8 cellular contexts compared by ENCODE assay signal in genomic region chr10:68333452-68333851, GRCh38. TPM values are rescaled to one million over a fixed set of nuclear protein-coding genes. Genes with fewer than 3 reads are reported as not detected.
DNase-seq lines count a peak whose midpoint lies in the region; ATAC-seq and TF ChIP-seq lines count a peak whose summit lies in the region.

No MANE protein-coding gene starts in this region.

- peak overlapping the region; percentile 99 for H3K27ac Mint-ChIP-seq in WTC11

- in situ Hi-C loops in HAP-1 (cut with MboI; ENCODE audit: low sequenced_read_pairs): no loop called here

- TF ChIP-seq CTCF in WTC11 (IDR thresholded peaks at IDR 0.05): no peak
- TF ChIP-seq CTCF in hepatocyte (IDR thresholded peaks at IDR 0.05; ENCODE audit: poor library complexity): no peak

- H3K27me3 ChIP-seq in HAP-1 (ENCODE audit: low read depth): no peaks in the 10 kb centered on the region
- H3K27me3 ChIP-seq in hepatocyte: no peaks in the 10 kb centered on the region

- H3K4me1 ChIP-seq in HAP-1 (peaks cover 34% of the 10 kb centered on the region), hepatocyte (ENCODE audit: insufficient read depth) (peaks cover 38% of the 10 kb centered on the region)

- H3K4me1 Mint-ChIP-seq in WTC11: peaks cover 49% of the 10 kb centered on the region

- H3K79me2 ChIP-seq in hepatocyte: peaks cover 68% of the 10 kb centered on the region

- H3K36me3 ChIP-seq in HAP-1 (replicated peaks) (peaks cover 37% of the 10 kb centered on the region), hepatocyte (replicated peaks; ENCODE audit: insufficient read depth, low read depth) (no peaks in the 10 kb centered on the region)

- H3K27ac ChIP-seq in hepatocyte (peak overlapping the region; percentile 100), skin epidermis (peak overlapping the region in 18 of 21 experiments; percentile 96 to 100 (median 99))

- no peaks in the 10 kb centered on the region for H3K9me3 Mint-ChIP-seq in WTC11

- no peaks in the 10 kb centered on the region; the same call in 1 of the 2 replicates for H3K27me3 Mint-ChIP-seq in WTC11 (ENCODE audit: low read depth)

- DNase-seq in HAP-1 (ENCODE audit: low spot score in 2 of 2): no peak
- DNase-seq in WTC11 (ENCODE audit: low spot score): no peak
- DNase-seq in hepatocyte (ENCODE audit: low spot score): no peak
- DNase-seq in NCI-H345 (lab: John Stamatoyannopoulos, UW): no peak
- DNase-seq in GM03348 (ENCODE audit: low spot score): no peak
- no peak for DNase-seq in sciatic nerve (ENCODE audit: low spot score)

- H3K9me3 ChIP-seq in HAP-1: no peaks in the 10 kb centered on the region
- H3K9me3 ChIP-seq in hepatocyte (ENCODE audit: low read depth): no peaks in the 10 kb centered on the region

- peaks cover 56% of the 10 kb centered on the region for H4K20me1 ChIP-seq in hepatocyte (ENCODE audit: insufficient read depth, poor library complexity, severe bottlenecking)

- under 1% methylated on average over 6 of the region's 6 CpGs for WGBS in hepatocyte (ENCODE audit: low lambda C conversion rate, missing lambda C conversion rate)

- H3K4me3 ChIP-seq in HAP-1 (peak overlapping the region; percentile 98), hepatocyte (peak overlapping the region; percentile 84), skin epidermis (peak overlapping the region; percentile 70 to 98 (median 90))

- ATAC-seq in WTC11 (no peak), GM19324 (IDR thresholded peaks at IDR 0.05; ENCODE audit: low FRiP score, unreplicated experiment) (no peak), sciatic nerve (no peak)

- POLR2A ChIA-PET in WTC11 (lab: Charles Lee): interaction anchor here (1.1 to 4.6 kb wide), 5 partner anchors 12 to 110 kb away, joined by 3 to 42 read pairs (median 7); partner anchors contain the start of gene ATOH7

- H3K4me2 ChIP-seq in hepatocyte: peak overlapping the region; percentile 84

- H3K9me2 ChIP-seq in hepatocyte (replicated peaks; ENCODE audit: insufficient read depth): no peaks in the 10 kb centered on the region

- CTCF ChIA-PET in WTC11 (lab: Charles Lee): interaction anchor here (1.2 to 2.1 kb wide), 3 partner anchors 15 to 121 kb away, joined by 5 to 16 read pairs (median 10); no protein-coding TSS in a partner anchor

- H3K36me3 Mint-ChIP-seq in WTC11: peaks cover 41% of the 10 kb centered on the region

- H2AFZ ChIP-seq in hepatocyte: no peak overlapping the region

- intact Hi-C loops in sciatic nerve (cut with DNase I): no loop called here

- peak overlapping the region; percentile 99 for H3K4me3 Mint-ChIP-seq in WTC11

TF ChIP-seq in WTC11, 78 proteins besides CTCF, POLR2A, EP300 and RAD21:
- TF ChIP-seq USF1 (CRISPR knock-in tag; IDR thresholded peaks at IDR 0.05) (peak; percentile 63; the same call in 1 of the 2 replicates), ZNF263 (CRISPR knock-in tag; IDR thresholded peaks at IDR 0.05; ENCODE audit: low read depth) (no peak), ZNF396 (CRISPR knock-in tag; IDR thresholded peaks at IDR 0.05; ENCODE audit: borderline replicate concordance) (no peak), FOXK1 (CRISPR knock-in tag; IDR thresholded peaks at IDR 0.05) (no peak), FOXJ3 (CRISPR knock-in tag; IDR thresholded peaks at IDR 0.05; ENCODE audit: borderline replicate concordance) (no peak), CREM (CRISPR knock-in tag; IDR thresholded peaks at IDR 0.05) (no peak), ZNF232 (CRISPR knock-in tag; IDR thresholded peaks at IDR 0.05) (no peak), USF2 (CRISPR knock-in tag; IDR thresholded peaks at IDR 0.05) (peak; percentile 67)

RNA-seq across cellular contexts. Expression of gene PBLD, which starts 0.7 kb away (rescaled TPM):
- total RNA-seq in WTC11 (2021) (2.4 to 2.7 TPM (median 2.6 TPM) in 3 replicates), hepatocyte (37.0 and 42.2 TPM in 2 replicates), sciatic nerve (4.7 TPM)
- 12.8 and 26.1 TPM in 2 replicates for polyA plus RNA-seq in hepatocyte

RNA-seq across cellular contexts. Expression of gene HNRNPH3, which starts 1.6 kb away (rescaled TPM):
- total RNA-seq in WTC11 (2021) (220 to 226 TPM (median 223 TPM) in 3 replicates), hepatocyte (26.8 and 31.5 TPM in 2 replicates), sciatic nerve (140 TPM)
- polyA plus RNA-seq in hepatocyte: 134 and 135 TPM in 2 replicates
